In genomic region chr14:55221186-55221585, GRCh38 we compare ENCODE assay signal across 19 cellular contexts. TPM values are rescaled to one million over a fixed set of nuclear protein-coding genes. Genes with fewer than 3 reads are reported as not detected.
DNase-seq lines count a peak whose midpoint lies in the region; ATAC-seq and TF ChIP-seq lines count a peak whose summit lies in the region.
"Had no signal": no experiment of that assay in that cellular context is flagged by ENCODE, and none has a peak within 500 bp of the region (broad histone marks: within the 10 kb centered on the region; RNA-seq: fewer than 3 reads in every experiment).

No MANE protein-coding gene starts in this region.

- H3K9me3 ChIP-seq in T-helper 17 cell (ENCODE audit: control insufficient read depth, low read length, poor library complexity, severe bottlenecking): no peaks in the 10 kb centered on the region

- H3K4me3 Mint-ChIP-seq in activated CD8-positive, alpha-beta T cell treated with anti-CD3 and anti-CD28 coated beads for 36 hours: no peak overlapping the region
- H3K4me3 Mint-ChIP-seq in activated CD8-positive, alpha-beta T cell treated with anti-CD3 and anti-CD28 coated beads, Interleukin-2, amount 10 ng/mL, durations not matched to agents 7 days and 5 days: no peak overlapping the region
- peak overlapping the region; percentile 31 for H3K4me3 Mint-ChIP-seq in T-helper 17 cell
- H3K4me3 Mint-ChIP-seq: activated naive CD4-positive, alpha-beta T cell treated with anti-CD3 and anti-CD28 coated beads for 36 hours; neural crest cell had no signal

- CTCF ChIA-PET in activated CD8-positive, alpha-beta T cell treated with anti-CD3 and anti-CD28 coated beads for 36 hours (lab: Charles Lee): no interaction called here
- CTCF ChIA-PET in activated CD8-positive, alpha-beta T cell treated with anti-CD3 and anti-CD28 coated beads, Interleukin-2, amount 10 ng/mL, durations not matched to agents 7 days and 5 days (lab: Charles Lee): no interaction called here

- no peaks in the 10 kb centered on the region for H3K36me3 Mint-ChIP-seq in activated CD8-positive, alpha-beta T cell treated with anti-CD3 and anti-CD28 coated beads for 36 hours (ENCODE audit: low read depth)
- H3K36me3 Mint-ChIP-seq in activated CD8-positive, alpha-beta T cell treated with anti-CD3 and anti-CD28 coated beads, Interleukin-2, amount 10 ng/mL, durations not matched to agents 7 days and 5 days (ENCODE audit: low read depth): no peaks in the 10 kb centered on the region
- H3K36me3 Mint-ChIP-seq in T-helper 17 cell (ENCODE audit: low read depth): peaks cover 6% of the 10 kb centered on the region

- H3K27ac ChIP-seq in substantia nigra (ENCODE audit: low read depth, low read length, poor library complexity, severe bottlenecking): no peak overlapping the region
- H3K27ac ChIP-seq: A549, coronary artery, heart left ventricle, upper lobe of left lung had no signal

- TF ChIP-seq CTCF in activated CD8-positive, alpha-beta T cell treated with anti-CD3 and anti-CD28 coated beads for 36 hours (IDR thresholded peaks at IDR 0.05): no peak

- POLR2A ChIA-PET in activated CD8-positive, alpha-beta T cell treated with anti-CD3 and anti-CD28 coated beads for 36 hours (lab: Charles Lee): no interaction called here
- POLR2A ChIA-PET in activated CD8-positive, alpha-beta T cell treated with anti-CD3 and anti-CD28 coated beads, Interleukin-2, amount 10 ng/mL, durations not matched to agents 7 days and 5 days (lab: Charles Lee): no interaction called here

- no peak for DNase-seq in activated CD8-positive, alpha-beta T cell treated with anti-CD3 and anti-CD28 coated beads for 36 hours
- no peak for DNase-seq in activated CD8-positive, alpha-beta T cell treated with anti-CD3 and anti-CD28 coated beads, Interleukin-2, amount 10 ng/mL, durations not matched to agents 7 days and 5 days
- DNase-seq in T-helper 17 cell (no peak), fibroblast of peridontal ligament (ENCODE audit: extremely low read depth) (peak; percentile 19), stromal cell of bone marrow (ENCODE audit: low read depth) (peak; percentile 27), substantia nigra (lab: John Stamatoyannopoulos, UW) (no peak), cerebellar nuclear complex (lab: John Stamatoyannopoulos, UW) (no peak)
- DNase-seq in stimulated activated naive CD4-positive, alpha-beta T cell treated with Interleukin-2 at 50 U/mL for 16 hours (lab: John Stamatoyannopoulos, UW): no peak
- DNase-seq: activated naive CD4-positive, alpha-beta T cell treated with anti-CD3 and anti-CD28 coated beads for 36 hours; DMS 273 treated with DMSO at 0.1 percent for 48 hours; heart left ventricle; left ventricle myocardium superior; NCI-H1092 treated with DMSO at 0.1 percent for 48 hours; NCI-H446 treated with DMSO at 0.1 percent for 48 hours; T1000; upper lobe of left lung had no signal

- H3K27ac Mint-ChIP-seq in activated CD8-positive, alpha-beta T cell treated with anti-CD3 and anti-CD28 coated beads for 36 hours: no peak overlapping the region
- no peak overlapping the region for H3K27ac Mint-ChIP-seq in activated CD8-positive, alpha-beta T cell treated with anti-CD3 and anti-CD28 coated beads, Interleukin-2, amount 10 ng/mL, durations not matched to agents 7 days and 5 days
- H3K27ac Mint-ChIP-seq in T-helper 17 cell: no peak overlapping the region
- H3K27ac Mint-ChIP-seq: activated naive CD4-positive, alpha-beta T cell treated with anti-CD3 and anti-CD28 coated beads for 36 hours had no signal

- H3K27me3 Mint-ChIP-seq in activated CD8-positive, alpha-beta T cell treated with anti-CD3 and anti-CD28 coated beads for 36 hours: no peaks in the 10 kb centered on the region
- H3K27me3 Mint-ChIP-seq in activated CD8-positive, alpha-beta T cell treated with anti-CD3 and anti-CD28 coated beads, Interleukin-2, amount 10 ng/mL, durations not matched to agents 7 days and 5 days (ENCODE audit: low read depth): peaks cover 18% of the 10 kb centered on the region
- peaks cover 17% of the 10 kb centered on the region for H3K27me3 Mint-ChIP-seq in T-helper 17 cell

- peak; percentile 37 for ATAC-seq in activated CD8-positive, alpha-beta T cell treated with anti-CD3 and anti-CD28 coated beads for 36 hours
- ATAC-seq in activated CD8-positive, alpha-beta T cell treated with anti-CD3 and anti-CD28 coated beads, Interleukin-2, amount 10 ng/mL, durations not matched to agents 7 days and 5 days: no peak
- ATAC-seq in T-helper 17 cell: no peak
- ATAC-seq: A549, heart left ventricle, left ventricle myocardium superior had no signal

- intact Hi-C loops in activated CD8-positive, alpha-beta T cell treated with anti-CD3 and anti-CD28 coated beads for 36 hours (cut with micrococcal nuclease): no loop called here

- H3K9me3 Mint-ChIP-seq in activated CD8-positive, alpha-beta T cell treated with anti-CD3 and anti-CD28 coated beads for 36 hours: peaks cover under 1% of the 10 kb centered on the region
- H3K9me3 Mint-ChIP-seq in activated CD8-positive, alpha-beta T cell treated with anti-CD3 and anti-CD28 coated beads, Interleukin-2, amount 10 ng/mL, durations not matched to agents 7 days and 5 days (ENCODE audit: insufficient read depth): peaks cover 5% of the 10 kb centered on the region

- peaks cover 2% of the 10 kb centered on the region for H3K4me1 Mint-ChIP-seq in activated CD8-positive, alpha-beta T cell treated with anti-CD3 and anti-CD28 coated beads for 36 hours (ENCODE audit: low read depth)
- H3K4me1 Mint-ChIP-seq in activated CD8-positive, alpha-beta T cell treated with anti-CD3 and anti-CD28 coated beads, Interleukin-2, amount 10 ng/mL, durations not matched to agents 7 days and 5 days (ENCODE audit: low read depth): no peaks in the 10 kb centered on the region
- H3K4me1 Mint-ChIP-seq in T-helper 17 cell: no peaks in the 10 kb centered on the region

RNA-seq across cellular contexts. Expression of gene DLGAP5, which starts 29.8 kb away (rescaled TPM):
- total RNA-seq in activated CD8-positive, alpha-beta T cell treated with anti-CD3 and anti-CD28 coated beads for 36 hours: 10 to 100 TPM; 75.4 to 84.0 TPM
- 100 to 1,000 TPM; 110 to 112 TPM for total RNA-seq in activated CD8-positive, alpha-beta T cell treated with anti-CD3 and anti-CD28 coated beads, Interleukin-2, amount 10 ng/mL, durations not matched to agents 7 days and 5 days
- under 1 TPM in 1 of 2 donors, not detected in 1; 0.12 TPM for total RNA-seq in T-helper 17 cell

RNA-seq across cellular contexts. Expression of gene FBXO34, which starts 50.0 kb away (rescaled TPM):
- 10 to 100 TPM; 17.7 to 20.0 TPM for total RNA-seq in activated CD8-positive, alpha-beta T cell treated with anti-CD3 and anti-CD28 coated beads for 36 hours
- 10 to 100 TPM; 17.4 to 18.3 TPM for total RNA-seq in activated CD8-positive, alpha-beta T cell treated with anti-CD3 and anti-CD28 coated beads, Interleukin-2, amount 10 ng/mL, durations not matched to agents 7 days and 5 days
- 10 to 100 TPM; 20.5 to 27.8 TPM for total RNA-seq in T-helper 17 cell

Comparison
In these comparisons a context has a peak if more than half of its experiments do, and no peak if none do; other contexts are left out.
1. DNase-seq: peak in fibroblast of peridontal ligament (single experiment) and stromal cell of bone marrow (single experiment); none in activated CD8-positive, alpha-beta T cell treated with anti-CD3 and anti-CD28 coated beads for 36 hours (single experiment), activated CD8-positive, alpha-beta T cell treated with anti-CD3 and anti-CD28 coated beads, Interleukin-2, amount 10 ng/mL, durations not matched to agents 7 days and 5 days (single experiment), T-helper 17 cell (0 of 3), substantia nigra (0 of 49), cerebellar nuclear complex (0 of 2) and stimulated activated naive CD4-positive, alpha-beta T cell treated with Interleukin-2 at 50 U/mL for 16 hours (single experiment).
2. RNA of gene DLGAP5, which starts 29.8 kb away (total RNA-seq): 110 to 112 TPM in activated CD8-positive, alpha-beta T cell treated with anti-CD3 and anti-CD28 coated beads, Interleukin-2, amount 10 ng/mL, durations not matched to agents 7 days and 5 days and 75.4 to 84.0 TPM in activated CD8-positive, alpha-beta T cell treated with anti-CD3 and anti-CD28 coated beads for 36 hours; 0.12 TPM in T-helper 17 cell; every median in the first group is over 10 times any median in the second.